Comparison of ENCODE assay signal across 9 cellular contexts in the genomic region with DNA sequence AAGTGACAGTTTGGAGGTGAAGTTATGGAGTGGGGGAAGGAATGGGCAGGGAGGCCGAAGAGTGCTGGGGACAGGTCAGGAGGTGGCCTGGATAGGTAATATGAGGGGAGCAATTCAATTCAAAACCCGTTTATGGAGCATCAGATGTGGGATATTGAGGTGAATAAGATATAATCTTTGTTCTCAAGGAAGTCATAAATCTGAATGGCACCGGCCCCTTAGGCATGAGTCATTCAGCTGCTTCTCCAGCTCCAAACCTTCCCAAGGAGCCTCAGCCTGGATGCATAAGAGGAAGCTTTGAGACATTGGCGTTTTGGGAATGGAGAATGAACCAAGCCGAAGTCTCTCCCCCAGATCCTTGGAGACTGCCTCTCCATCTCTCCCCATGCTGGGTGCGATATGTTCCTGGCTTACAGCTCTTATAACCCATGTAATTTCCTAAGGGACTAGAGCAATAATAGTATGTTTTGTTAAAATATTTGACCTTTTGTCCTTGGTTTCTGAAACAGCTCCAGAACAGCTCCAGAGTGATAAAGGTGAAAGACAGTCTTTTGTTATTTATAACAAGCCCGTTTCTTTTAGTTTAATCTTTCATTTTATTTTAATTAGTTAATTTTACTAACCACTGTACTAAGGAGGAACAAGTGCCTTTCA. TPM values are rescaled to one million over a fixed set of nuclear protein-coding genes. Genes with fewer than 3 reads are reported as not detected.
A peak's percentile ranks its signal among the peaks of the same experiment; 100 is the strongest.
DNase-seq lines count a peak whose midpoint lies in the region; ATAC-seq and TF ChIP-seq lines count a peak whose summit lies in the region.
"Had no signal": no experiment of that assay in that cellular context is flagged by ENCODE, and none has a peak within 500 bp of the region (broad histone marks: within the 10 kb centered on the region; RNA-seq: fewer than 3 reads in every experiment).

No MANE protein-coding gene starts in this region.

- H3K79me2 ChIP-seq in H9 (ENCODE audit: insufficient read depth, low read length), result no peaks in the 10 kb centered on the region

- H3K4me3 Mint-ChIP-seq in H9 (peak overlapping the region in 1 of 2 experiments; percentile 72; a peak in 1 of 5 replicates), T-helper 17 cell (peak overlapping the region; percentile 36)

- no peak overlapping the region for H3K14ac ChIP-seq in H9 (ENCODE audit: insufficient read depth, low read length)

- no peak overlapping the region for H4K5ac ChIP-seq in H9 (ENCODE audit: insufficient read length, low read depth, low read length)

- no peak overlapping the region for H3K27ac ChIP-seq in H9 (ENCODE audit: insufficient read length, low read depth, low read length)
- peak overlapping the region; percentile 90 for H3K27ac ChIP-seq in tibial artery
- H3K27ac ChIP-seq: SK-N-MC had no signal

- H3K27me3 Mint-ChIP-seq in H9 (ENCODE audit: low read depth) (peaks cover 3% of the 10 kb centered on the region), T-helper 17 cell (peaks cover 3% of the 10 kb centered on the region)

- H2BK20ac ChIP-seq in H9 (ENCODE audit: low read depth, low read length, poor library complexity, severe bottlenecking), result no peak overlapping the region

- no peaks in the 10 kb centered on the region for H3K27me3 ChIP-seq in H9 (ENCODE audit: insufficient read depth, low read length)
- no peaks in the 10 kb centered on the region for H3K27me3 ChIP-seq in tibial artery

- H2BK15ac ChIP-seq in H9 (ENCODE audit: low read depth, low read length), result no peak overlapping the region

- no peak overlapping the region for H2BK5ac ChIP-seq in H9 (ENCODE audit: insufficient read length, low read length)

- H3K9me3 Mint-ChIP-seq in H9, result peaks cover 0 to 6% of the 10 kb centered on the region in 2 experiments; a peak in 2 of 5 replicates

- H3K36me3 ChIP-seq in tibial artery, result peaks cover 9 to 33% (median 16%) of the 10 kb centered on the region in 3 donors

- H3K36me3 Mint-ChIP-seq in H9 (ENCODE audit: insufficient read depth in 1 of 3, low read depth in 3 of 3), result peaks cover 8 to 36% (median 31%) of the 10 kb centered on the region in 3 experiments
- no peaks in the 10 kb centered on the region for H3K36me3 Mint-ChIP-seq in T-helper 17 cell (ENCODE audit: low read depth)

- H2BK120ac ChIP-seq in H9 (ENCODE audit: low read depth, low read length, poor library complexity, severe bottlenecking), result no peak overlapping the region

- H2AFZ ChIP-seq in H9 (ENCODE audit: low read length), result no peak overlapping the region

- ATAC-seq in T-helper 17 cell (no peak), GM21423 (IDR thresholded peaks at IDR 0.05; ENCODE audit: unreplicated experiment) (no peak)

- intact Hi-C loops in tibial artery (cut with DNase I; ENCODE audit: low total_unique reads), result no loop called here

- peak overlapping the region; percentile 4 for H3K4me2 ChIP-seq in H9 (ENCODE audit: insufficient read depth, insufficient read length, low read length)

- no peak overlapping the region for H3K4me3 ChIP-seq in tibial artery
- H3K4me3 ChIP-seq: SK-N-MC had no signal

- H4K8ac ChIP-seq in H9 (replicated peaks; ENCODE audit: insufficient read length, low read depth, low read length), result no peak overlapping the region

- no peak overlapping the region for H3K9ac ChIP-seq in H9 (ENCODE audit: extremely low read depth, insufficient read length, low read length)

- TF ChIP-seq CTCF in H9 (conservative IDR thresholded peaks at IDR 0.05) (no peak), tibial artery (IDR thresholded peaks at IDR 0.05) (no peak)

- H3K27ac Mint-ChIP-seq in H9 (no peak overlapping the region), T-helper 17 cell (no peak overlapping the region)

- no peak overlapping the region for H3K56ac ChIP-seq in H9 (ENCODE audit: insufficient read length, low read depth, low read length)

- H3T11ph ChIP-seq in H9 (ENCODE audit: low read length), result no peak overlapping the region

- H3K4me1 ChIP-seq in H9 (ENCODE audit: insufficient read depth, low read length), result no peaks in the 10 kb centered on the region; the same call in 1 of the 2 replicates
- H3K4me1 ChIP-seq in tibial artery, result peaks cover 0 to 36% (median 26%) of the 10 kb centered on the region in 4 donors

- H3K23ac ChIP-seq in H9 (ENCODE audit: insufficient read length, low read depth, low read length), result no peak overlapping the region

- no peak overlapping the region for H2BK12ac ChIP-seq in H9 (ENCODE audit: insufficient read length, low read depth, low read length)

- H3K9me3 ChIP-seq in H9 (ENCODE audit: control insufficient read depth, low read depth, low read length) (no peaks in the 10 kb centered on the region), T-helper 17 cell (ENCODE audit: control insufficient read depth, low read length, poor library complexity, severe bottlenecking) (no peaks in the 10 kb centered on the region), tibial artery (no peaks in the 10 kb centered on the region)

- no peaks in the 10 kb centered on the region for H3K23me2 ChIP-seq in H9 (ENCODE audit: insufficient read length, low read depth, low read length, poor library complexity, severe bottlenecking)

- H3K4ac ChIP-seq in H9 (ENCODE audit: low read depth, low read length), result no peak overlapping the region

- H3K18ac ChIP-seq in H9 (ENCODE audit: insufficient read length, low read depth, low read length), result no peak overlapping the region

- H2AK5ac ChIP-seq in H9 (ENCODE audit: insufficient read length, low read length), result no peak overlapping the region

- no peaks in the 10 kb centered on the region for H3K79me1 ChIP-seq in H9 (ENCODE audit: insufficient read depth, low read depth, low read length, poor library complexity, severe bottlenecking)

- H4K20me1 ChIP-seq in H9 (ENCODE audit: control insufficient read depth, insufficient read depth, insufficient read length), result no peaks in the 10 kb centered on the region

- WGBS in H9 (ENCODE audit: extremely low coverage, insufficient read length, low lambda C conversion rate), result no CpG with 5 or more reads among the region's 7 CpGs

- H3K4me1 Mint-ChIP-seq in H9 (peaks cover 7 to 14% of the 10 kb centered on the region in 2 experiments), T-helper 17 cell (peaks cover 16% of the 10 kb centered on the region)

- H4K91ac ChIP-seq in H9 (ENCODE audit: insufficient read length, low read depth, low read length), result no peak overlapping the region

- DNase-seq in H9, result no peak
- DNase-seq in T-helper 17 cell, result no peak
- peak; percentile 58 for DNase-seq in glomerular visceral epithelial cell (ENCODE audit: extremely low spot score)
- DNase-seq in tibial artery, result peak in 1 of 2 donors; percentile 38
- no peak for DNase-seq in occipital lobe (lab: John Stamatoyannopoulos, UW)
- no peak for DNase-seq in DMS79 treated with DMSO at 0.1 percent for 48 hours (lab: John Stamatoyannopoulos, UW)
- DNase-seq: NCI-H1092 treated with DMSO at 0.1 percent for 48 hours had no signal

RNA-seq across cellular contexts. Expression of gene TUBG2, which starts 1.7 kb away (rescaled TPM):
- 20.4 and 22.0 TPM in 2 replicates for total RNA-seq in H9 (2021)
- 10 to 100 TPM in 1 of 2 donors, 1 to 10 TPM in 1; 8.9 to 11.3 TPM for total RNA-seq in T-helper 17 cell
- total RNA-seq in occipital lobe, result 9.4 TPM

RNA-seq across cellular contexts. Expression of gene PLEKHH3, which starts 16.0 kb away (rescaled TPM):
- 21.4 and 22.3 TPM in 2 replicates for total RNA-seq in H9 (2021)
- under 1 TPM; 0.78 to 0.85 TPM for total RNA-seq in T-helper 17 cell
- total RNA-seq in occipital lobe, result 2.8 TPM

RNA-seq across cellular contexts. Expression of gene CCR10, which starts 20.8 kb away (rescaled TPM):
- total RNA-seq in H9 (2021) (1.0 TPM in 2 replicates), T-helper 17 cell (1 to 10 TPM; 1.4 to 1.6 TPM), occipital lobe (0.47 TPM)

RNA-seq across cellular contexts. Expression of gene CNTNAP1, which starts 21.5 kb away (rescaled TPM):
- total RNA-seq in H9 (2021) (7.5 and 7.7 TPM in 2 replicates), T-helper 17 cell (1 to 10 TPM; 3.9 to 6.9 TPM), occipital lobe (7.5 TPM)

RNA-seq across cellular contexts. Expression of gene TUBG1, which starts 51.3 kb away (rescaled TPM):
- total RNA-seq in H9 (2021) (117 and 122 TPM in 2 replicates), T-helper 17 cell (1 to 10 TPM; 6.1 to 9.8 TPM), occipital lobe (10.3 TPM)
